In genomic region chr5:177089825-177090641, GRCh38 we compare ENCODE assay signal across 1 cellular context.
TF ChIP-seq lines count a peak whose summit lies in the region.

No MANE protein-coding gene starts in this region.

TF ChIP-seq in SK-N-SH, 30 proteins besides CTCF, POLR2A, EP300 and RAD21:
- TF ChIP-seq USF2 (IDR thresholded peaks at IDR 0.05; ENCODE audit: borderline replicate concordance, low read depth, low read length) (no peak), JUND (IDR thresholded peaks at IDR 0.05) (no peak), MAX (IDR thresholded peaks at IDR 0.05; ENCODE audit: low read depth) (no peak)
